In the genomic region with DNA sequence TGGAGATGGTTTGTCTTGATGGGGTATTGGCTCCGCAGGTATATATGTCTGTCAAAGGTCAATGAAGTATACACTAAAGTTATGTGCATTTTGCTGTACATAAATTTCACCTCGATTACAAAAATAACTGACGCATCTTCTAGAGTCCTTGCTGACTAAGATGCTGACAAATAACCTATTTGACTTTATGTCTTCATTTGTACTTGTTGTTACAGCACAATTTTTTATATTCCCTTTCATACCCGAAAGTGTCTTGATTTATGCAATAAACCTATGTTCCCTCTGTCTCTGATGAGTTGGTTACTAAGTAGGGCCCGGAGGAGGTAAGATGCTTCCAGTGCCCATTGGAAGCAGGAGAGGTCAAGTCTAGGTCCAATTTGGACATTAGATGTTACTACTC, we compare ENCODE assay signal across 24 cellular contexts.
DNase-seq lines count a peak whose midpoint lies in the region; ATAC-seq, FAIRE-seq and TF ChIP-seq lines count a peak whose summit lies in the region.
"Had no signal": no experiment of that assay in that cellular context is flagged by ENCODE, and none has a peak within 500 bp of the region (broad histone marks: within the 10 kb centered on the region; RNA-seq: fewer than 3 reads in every experiment).

No MANE protein-coding gene starts in this region.

- H2AFZ ChIP-seq in fibroblast of lung (ENCODE audit: low read length) = no peak overlapping the region

- no peak overlapping the region for H3K4me3 Mint-ChIP-seq in osteocyte (ENCODE audit: unreplicated experiment)
- no peak overlapping the region for H3K4me3 Mint-ChIP-seq in stimulated activated naive CD8-positive, alpha-beta T cell treated with anti-CD3 and anti-CD28 coated beads, Interleukin-15, amount 100 ng/mL, for 72 hours
- H3K4me3 Mint-ChIP-seq: CD4-positive, alpha-beta memory T cell; IgD-negative memory B cell had no signal

- H3K4me3 ChIP-seq in AG04450 (ENCODE audit: low read depth, low read length) (no peak overlapping the region), Panc1 (ENCODE audit: low read depth in 2 of 2, low read length in 2 of 2) (no peak overlapping the region), fibroblast of lung (replicated peaks in 1 of 4; ENCODE audit: control extremely low read depth in 1 of 4, insufficient read depth in 1 of 4, low read depth in 3 of 4, low read length in 4 of 4) (no peak overlapping the region)
- H3K4me3 ChIP-seq: BLaER1, SK-N-MC had no signal

- ATAC-seq in Panc1 (no peak), HG03196 (IDR thresholded peaks at IDR 0.05; ENCODE audit: unreplicated experiment) (no peak)
- ATAC-seq in stimulated activated naive CD8-positive, alpha-beta T cell treated with anti-CD3 and anti-CD28 coated beads, Interleukin-15, amount 100 ng/mL, for 72 hours = no peak

- H3K79me2 ChIP-seq in fibroblast of lung (ENCODE audit: control insufficient read depth, insufficient read depth, low read length) = no peaks in the 10 kb centered on the region

- no peaks in the 10 kb centered on the region for H3K27me3 Mint-ChIP-seq in osteocyte (ENCODE audit: unreplicated experiment)
- H3K27me3 Mint-ChIP-seq in stimulated activated naive CD8-positive, alpha-beta T cell treated with anti-CD3 and anti-CD28 coated beads, Interleukin-15, amount 100 ng/mL, for 72 hours = peaks cover 25% of the 10 kb centered on the region

- peak overlapping the region; percentile 84 for H3K27ac Mint-ChIP-seq in osteocyte (ENCODE audit: unreplicated experiment)
- no peak overlapping the region for H3K27ac Mint-ChIP-seq in stimulated activated naive CD8-positive, alpha-beta T cell treated with anti-CD3 and anti-CD28 coated beads, Interleukin-15, amount 100 ng/mL, for 72 hours
- H3K27ac Mint-ChIP-seq: CD4-positive, alpha-beta memory T cell; IgD-negative memory B cell had no signal

- no peaks in the 10 kb centered on the region; the same call in 1 of the 2 replicates for H3K9me3 ChIP-seq in AG04450 (ENCODE audit: control insufficient read depth, insufficient read depth, low read length)
- peaks cover 6% of the 10 kb centered on the region; the same call in 1 of the 2 replicates for H3K9me3 ChIP-seq in Panc1 (ENCODE audit: control insufficient read depth, insufficient read depth, low read depth, low read length)
- no peaks in the 10 kb centered on the region for H3K9me3 ChIP-seq in fibroblast of lung (ENCODE audit: control insufficient read depth, insufficient read depth, low read depth, low read length)
- H3K9me3 ChIP-seq: Caco-2 had no signal

- H3K4me1 ChIP-seq in Panc1 (ENCODE audit: control insufficient read depth, insufficient read depth, low read length) (peaks cover 15% of the 10 kb centered on the region), fibroblast of lung (ENCODE audit: control insufficient read depth, extremely low read depth, insufficient read depth, low read length) (peaks cover 31% of the 10 kb centered on the region)
- H3K4me1 ChIP-seq: BLaER1, Caco-2 had no signal

- no peak for FAIRE-seq in HTR-8/SVneo (lab: Jason Lieb, UNC)
- FAIRE-seq: GM12891 had no signal

- H4K20me1 ChIP-seq in fibroblast of lung (ENCODE audit: control insufficient read depth, extremely low read depth, insufficient read depth, low read length) = no peaks in the 10 kb centered on the region
- H4K20me1 ChIP-seq: BLaER1 had no signal

- no peak for TF ChIP-seq CTCF in AG04450 (IDR thresholded peaks at IDR 0.05; ENCODE audit: low read depth, low read length)
- no peak for TF ChIP-seq CTCF in Panc1 (IDR thresholded peaks at IDR 0.05)
- no peak for TF ChIP-seq CTCF in fibroblast of lung (conservative IDR thresholded peaks at IDR 0.05 in 1 of 2, IDR thresholded peaks at IDR 0.05 in 1 of 2; ENCODE audit: low read depth in 1 of 2, low read length in 2 of 2)
- no peak for TF ChIP-seq CTCF in osteocyte (IDR thresholded peaks at IDR 0.05)

- peak overlapping the region; percentile 95 for H3K27ac ChIP-seq in AG04450 (ENCODE audit: low read depth, low read length)
- peak overlapping the region; percentile 84 for H3K27ac ChIP-seq in Panc1 (ENCODE audit: low read length)
- H3K27ac ChIP-seq in fibroblast of lung (ENCODE audit: insufficient read depth, low read length) = peak overlapping the region; percentile 75
- H3K27ac ChIP-seq: BLaER1, SK-N-MC had no signal

- H3K9ac ChIP-seq in fibroblast of lung (ENCODE audit: insufficient read depth, low read length) = no peak overlapping the region
- H3K9ac ChIP-seq: BLaER1 had no signal

- no peak overlapping the region for H3K4me2 ChIP-seq in fibroblast of lung (ENCODE audit: extremely low read depth, insufficient read depth, low read length)
- H3K4me2 ChIP-seq: BLaER1 had no signal

- peaks cover 12% of the 10 kb centered on the region for H3K9me3 Mint-ChIP-seq in osteocyte (ENCODE audit: unreplicated experiment)
- no peaks in the 10 kb centered on the region for H3K9me3 Mint-ChIP-seq in stimulated activated naive CD8-positive, alpha-beta T cell treated with anti-CD3 and anti-CD28 coated beads, Interleukin-15, amount 100 ng/mL, for 72 hours

- CTCF ChIA-PET in AG04450 (lab: Charles Lee) = no interaction called here
- CTCF ChIA-PET in Panc1 (lab: Charles Lee) = no interaction called here

- H3K36me3 ChIP-seq in Panc1 (ENCODE audit: control insufficient read depth, insufficient read depth, low read length) (no peaks in the 10 kb centered on the region), fibroblast of lung (ENCODE audit: control insufficient read depth, insufficient read depth, low read length) (no peaks in the 10 kb centered on the region)
- H3K36me3 ChIP-seq: BLaER1 had no signal

- in situ Hi-C loops in Panc1 (cut with HindIII; ENCODE audit: low pct_unique_long_range_greater_than_20kb, low sequenced_read_pairs) = no loop called here

- H3K27me3 ChIP-seq in AG04450 (ENCODE audit: control insufficient read depth, insufficient read depth, low read length) (no peaks in the 10 kb centered on the region), Panc1 (ENCODE audit: control insufficient read depth, insufficient read depth, low read length) (no peaks in the 10 kb centered on the region), fibroblast of lung (ENCODE audit: control insufficient read depth, insufficient read depth, low read length) (no peaks in the 10 kb centered on the region)
- H3K27me3 ChIP-seq: BLaER1 had no signal

- DNase-seq in AG04450 (ENCODE audit: low read depth, low spot score) = no peak
- DNase-seq in Panc1 (ENCODE audit: low read depth, low spot score) = no peak
- no peak for DNase-seq in fibroblast of lung (ENCODE audit: low read depth in 2 of 2)
- DNase-seq in osteocyte (ENCODE audit: extremely low spot score, unreplicated experiment) = no peak
- no peak for DNase-seq in effector CD8-positive, alpha-beta T cell (lab: John Stamatoyannopoulos, UW)
- DNase-seq in stimulated activated naive CD8-positive, alpha-beta T cell treated with anti-CD3 and anti-CD28 coated beads, Interleukin-15, amount 100 ng/mL, for 72 hours = no peak
- DNase-seq in HTR-8/SVneo (ENCODE audit: insufficient read length, low spot score) = no peak
- DNase-seq: Caco-2; CD4-positive, alpha-beta memory T cell; DMS 273 treated with DMSO at 0.1 percent for 48 hours; DND-41; H7; MV-4-11; NCI-H1105 treated with DMSO at 0.1 percent for 48 hours; NCI-H2029 treated with DMSO at 0.1 percent for 48 hours; NCI-H345; NCI-H524; OCI-M1; Right ventricle myocardium superior had no signal

- BruUV-seq in Panc1 (replicated peaks; lab: Mats Ljungman, UMichigan) = no TSS peak

- POLR2A ChIA-PET in AG04450 (lab: Yijun Ruan, JAX) (interaction anchor here (1.3 to 2.0 kb wide), 6 partner anchors 19 to 112 kb away, joined by 5 to 17 read pairs (median 8); no protein-coding TSS in a partner anchor), Panc1 (lab: Charles Lee) (no interaction called here)

- H3K36me3 Mint-ChIP-seq in osteocyte (ENCODE audit: unreplicated experiment) = peaks cover 5% of the 10 kb centered on the region
- H3K36me3 Mint-ChIP-seq: CD4-positive, alpha-beta memory T cell; IgD-negative memory B cell had no signal

- H3K4me1 Mint-ChIP-seq in osteocyte (ENCODE audit: unreplicated experiment) = peaks cover 56% of the 10 kb centered on the region
- H3K4me1 Mint-ChIP-seq in stimulated activated naive CD8-positive, alpha-beta T cell treated with anti-CD3 and anti-CD28 coated beads, Interleukin-15, amount 100 ng/mL, for 72 hours = peaks cover 5% of the 10 kb centered on the region
- H3K4me1 Mint-ChIP-seq: CD4-positive, alpha-beta memory T cell; IgD-negative memory B cell had no signal

- intact Hi-C loops in Panc1 (cut with micrococcal nuclease; ENCODE audit: unreplicated experiment) = no loop called here
